Comparison of ENCODE assay signal across 10 cellular contexts in the genomic region with DNA sequence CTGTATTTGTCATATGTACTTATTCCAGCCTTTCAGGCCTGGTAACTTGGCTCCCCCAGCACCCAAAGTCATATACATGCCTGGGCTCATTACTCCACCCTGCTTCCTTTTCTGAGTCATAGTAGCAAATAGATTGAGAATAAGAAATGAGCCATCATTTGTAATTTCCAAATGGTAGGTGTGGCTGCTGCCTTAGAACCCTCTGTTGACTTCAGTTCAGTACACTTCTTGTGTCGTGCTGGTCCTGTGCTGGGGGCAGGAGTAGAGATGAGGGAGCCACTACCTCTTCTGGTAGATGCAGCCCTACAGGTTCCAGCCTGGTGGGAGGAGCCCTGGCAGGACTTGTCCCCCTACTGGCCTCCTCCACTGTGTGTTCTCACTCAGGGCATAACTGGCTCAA. TPM values are rescaled to one million over a fixed set of nuclear protein-coding genes. Genes with fewer than 3 reads are reported as not detected.
A peak's percentile ranks its signal among the peaks of the same experiment; 100 is the strongest.
DNase-seq lines count a peak whose midpoint lies in the region; ATAC-seq and TF ChIP-seq lines count a peak whose summit lies in the region.
"Had no signal": no experiment of that assay in that cellular context is flagged by ENCODE, and none has a peak within 500 bp of the region (broad histone marks: within the 10 kb centered on the region; RNA-seq: fewer than 3 reads in every experiment).

No MANE protein-coding gene starts in this region.

- no peaks in the 10 kb centered on the region for H3K36me3 ChIP-seq in brain microvascular endothelial cell (replicated peaks)
- peaks cover 10% of the 10 kb centered on the region for H3K36me3 ChIP-seq in osteoblast (ENCODE audit: insufficient read depth, low read length)

- no peaks in the 10 kb centered on the region for H4K20me1 ChIP-seq in osteoblast (ENCODE audit: insufficient read depth, low read length)

- H2AFZ ChIP-seq in osteoblast (ENCODE audit: low read length), result peak overlapping the region; percentile 68

- H3K79me2 ChIP-seq in osteoblast (ENCODE audit: insufficient read depth, low read length), result peaks cover 2% of the 10 kb centered on the region

- no peak overlapping the region for H3K4me2 ChIP-seq in osteoblast (ENCODE audit: insufficient read depth, low read length)

- ATAC-seq in GM18909 (IDR thresholded peaks at IDR 0.05; ENCODE audit: poor library complexity, unreplicated experiment), result peak; percentile 66
- peak; percentile 61 for ATAC-seq in HG03432 (IDR thresholded peaks at IDR 0.05; ENCODE audit: unreplicated experiment)

- H3K27me3 ChIP-seq in brain microvascular endothelial cell (replicated peaks) (no peaks in the 10 kb centered on the region), osteoblast (ENCODE audit: insufficient read depth, low read length) (no peaks in the 10 kb centered on the region)
- H3K27me3 ChIP-seq: cardiac muscle cell had no signal

- peaks cover 9% of the 10 kb centered on the region for H3K4me1 ChIP-seq in osteoblast (ENCODE audit: insufficient read depth, low read length)

- H3K4me3 ChIP-seq in brain microvascular endothelial cell (ENCODE audit: low read depth, low read length), result no peak overlapping the region
- no peak overlapping the region for H3K4me3 ChIP-seq in osteoblast (ENCODE audit: insufficient read depth, low read length)
- H3K4me3 ChIP-seq: cardiac muscle cell had no signal

- TF ChIP-seq CTCF in brain microvascular endothelial cell (IDR thresholded peaks at IDR 0.05; ENCODE audit: low read depth, low read length, missing control alignments) (peak; percentile 19), osteoblast (IDR thresholded peaks at IDR 0.05; ENCODE audit: extremely low read depth, low read depth, low read length) (no peak)

- peak; percentile 17 for DNase-seq in brain microvascular endothelial cell
- peak; percentile 75 for DNase-seq in osteoblast (ENCODE audit: insufficient read length, low spot score, missing footprints)
- DNase-seq in NCI-H524 (lab: John Stamatoyannopoulos, UW), result no peak
- no peak for DNase-seq in NCI-H1436 (lab: John Stamatoyannopoulos, UW)
- no peak for DNase-seq in NCI-H1105 (lab: John Stamatoyannopoulos, UW)
- DNase-seq: posterior cingulate gyrus had no signal

- in situ Hi-C loops in brain microvascular endothelial cell (cut with HindIII; ENCODE audit: low pct_ligation_motif_present, low sequenced_read_pairs), result no loop called here

- H3K27ac ChIP-seq in brain microvascular endothelial cell (no peak overlapping the region), osteoblast (ENCODE audit: low read depth, low read length) (peak overlapping the region; percentile 25)
- H3K27ac ChIP-seq: cardiac muscle cell had no signal

- H3K9me3 ChIP-seq in osteoblast (ENCODE audit: low read depth, low read length), result no peaks in the 10 kb centered on the region

RNA-seq across cellular contexts. Expression of a gene that starts 11.1 kb away (rescaled TPM):
- total RNA-seq in osteoblast, result 35.5 and 42.1 TPM in 2 replicates

RNA-seq across cellular contexts. Expression of a gene that starts 39.5 kb away (rescaled TPM):
- not detected in 2 replicates for total RNA-seq in osteoblast
- total RNA-seq: cardiac muscle cell, H4 had no signal

RNA-seq across cellular contexts. Expression of a gene that starts 40.2 kb away (rescaled TPM):
- total RNA-seq in osteoblast, result 10.5 and 10.9 TPM in 2 replicates

Comparison
In these comparisons a context has a peak if more than half of its experiments do, and no peak if none do; other contexts are left out.
1. DNase-seq: peak in brain microvascular endothelial cell (single experiment) and osteoblast (single experiment); none in NCI-H524 (0 of 2), NCI-H1436 (single experiment) and NCI-H1105 (single experiment).